In the genomic region with DNA sequence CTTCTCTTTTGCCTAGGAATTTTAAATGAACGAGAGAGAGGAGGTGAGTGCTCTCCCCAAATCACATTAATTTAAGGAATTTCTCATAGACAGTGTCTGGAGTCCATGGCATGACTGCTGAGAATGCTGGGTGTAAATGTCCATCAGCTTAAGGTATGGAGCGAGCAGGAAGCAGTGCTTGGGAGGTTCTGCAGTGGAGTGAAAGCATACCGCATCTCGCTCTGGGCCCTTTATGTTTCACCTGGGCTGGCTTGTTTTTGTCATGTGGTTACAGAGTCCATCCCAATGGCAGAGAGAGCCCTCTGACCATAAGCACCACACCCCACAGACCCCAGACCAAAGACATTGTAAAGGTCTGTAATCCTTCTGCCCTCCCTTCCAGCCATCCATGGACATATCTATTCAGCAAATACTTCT, we compare ENCODE assay signal across 9 cellular contexts. TPM values are rescaled to one million over a fixed set of nuclear protein-coding genes. Genes with fewer than 3 reads are reported as not detected.
DNase-seq lines count a peak whose midpoint lies in the region; ATAC-seq and TF ChIP-seq lines count a peak whose summit lies in the region.
"Had no signal": no experiment of that assay in that cellular context is flagged by ENCODE, and none has a peak within 500 bp of the region (broad histone marks: within the 10 kb centered on the region; RNA-seq: fewer than 3 reads in every experiment).

No MANE protein-coding gene starts in this region.

- TF ChIP-seq CTCF in 22Rv1 (IDR thresholded peaks at IDR 0.05) (peak; percentile 42), GM12865 (IDR thresholded peaks at IDR 0.05; ENCODE audit: insufficient read depth, low read depth, low read length, missing control alignments) (no peak), psoas muscle (IDR thresholded peaks at IDR 0.05) (no peak)

- POLR2A ChIA-PET in activated CD4-positive, alpha-beta memory T cell treated with anti-CD3 and anti-CD28 coated beads for 36 hours (lab: Charles Lee): interaction anchor here (0.5 to 21.3 kb wide), 8 partner anchors 9 to 61 kb away, joined by 3 to 504 read pairs (median 4); a partner anchor contains a TSS

- peaks cover 4% of the 10 kb centered on the region for H3K36me3 Mint-ChIP-seq in activated CD4-positive, alpha-beta memory T cell treated with anti-CD3 and anti-CD28 coated beads for 36 hours

- no peaks in the 10 kb centered on the region for H3K9me3 Mint-ChIP-seq in activated CD4-positive, alpha-beta memory T cell treated with anti-CD3 and anti-CD28 coated beads for 36 hours

- WGBS in psoas muscle, 3 donors: 78 to 92% (median 86%) methylated on average over 4 of the region's 4 CpGs

- ATAC-seq in left lobe of liver: peak; percentile 7
- ATAC-seq in psoas muscle: no peak
- no peak for ATAC-seq in GM19324 (IDR thresholded peaks at IDR 0.05; ENCODE audit: low FRiP score, unreplicated experiment)

- no peaks in the 10 kb centered on the region for H3K9me3 ChIP-seq in psoas muscle

- no peaks in the 10 kb centered on the region for H3K27me3 ChIP-seq in psoas muscle (ENCODE audit: insufficient read depth in 3 of 3, low read length in 2 of 3)

- intact Hi-C loops in activated CD4-positive, alpha-beta memory T cell treated with anti-CD3 and anti-CD28 coated beads for 36 hours (cut with micrococcal nuclease): no loop called here
- intact Hi-C loops in psoas muscle (cut with DNase I): no loop called here

- peaks cover 95% of the 10 kb centered on the region for H3K4me1 Mint-ChIP-seq in activated CD4-positive, alpha-beta memory T cell treated with anti-CD3 and anti-CD28 coated beads for 36 hours (ENCODE audit: low read depth)

- H3K4me1 ChIP-seq in psoas muscle: no peaks in the 10 kb centered on the region

- no peaks in the 10 kb centered on the region for H3K27me3 Mint-ChIP-seq in activated CD4-positive, alpha-beta memory T cell treated with anti-CD3 and anti-CD28 coated beads for 36 hours

- peak overlapping the region; percentile 68 for H3K4me3 ChIP-seq in GM12865 (ENCODE audit: low read depth, low read length)
- H3K4me3 ChIP-seq in psoas muscle: no peak overlapping the region

- H3K4me3 Mint-ChIP-seq in activated CD4-positive, alpha-beta memory T cell treated with anti-CD3 and anti-CD28 coated beads for 36 hours: peak overlapping the region; percentile 74

- DNase-seq in GM12865 (ENCODE audit: low read depth): no peak
- no peak for DNase-seq in activated CD4-positive, alpha-beta memory T cell treated with anti-CD3 and anti-CD28 coated beads for 36 hours
- no peak for DNase-seq in left lobe of liver (ENCODE audit: low spot score)
- no peak for DNase-seq in NCI-H748 treated with DMSO at 0.1 percent for 48 hours (lab: John Stamatoyannopoulos, UW)
- DNase-seq in psoas muscle: no peak
- DNase-seq in AML-193 (lab: John Stamatoyannopoulos, UW): no peak
- DNase-seq: NCI-H187 treated with DMSO at 0.1 percent for 48 hours had no signal

- no peaks in the 10 kb centered on the region for H3K36me3 ChIP-seq in psoas muscle (ENCODE audit: insufficient read depth in 1 of 2, low read depth in 1 of 2)

- H3K27ac ChIP-seq in 22Rv1 (no peak overlapping the region), psoas muscle (no peak overlapping the region)

- peak overlapping the region; percentile 96 for H3K27ac Mint-ChIP-seq in activated CD4-positive, alpha-beta memory T cell treated with anti-CD3 and anti-CD28 coated beads for 36 hours

- CTCF ChIA-PET in activated CD4-positive, alpha-beta memory T cell treated with anti-CD3 and anti-CD28 coated beads for 36 hours (lab: Charles Lee): interaction anchor here (0.8 to 7.0 kb wide), 11 partner anchors 12 to 77 kb away, joined by 3 to 45 read pairs (median 5); a partner anchor contains a TSS

RNA-seq across cellular contexts. Expression of a gene that starts 20.6 kb away (rescaled TPM):
- 100 to 1,000 TPM; 153 to 159 TPM for total RNA-seq in activated CD4-positive, alpha-beta memory T cell treated with anti-CD3 and anti-CD28 coated beads for 36 hours
- total RNA-seq in left lobe of liver: 2.4 TPM
- total RNA-seq in psoas muscle: 1 to 10 TPM in 3 of 4 donors, under 1 TPM in 1; 0.73 to 2.5 (median 2.1) TPM
- 1 to 10 TPM; 1.2 to 1.6 (median 1.5) TPM for polyA plus RNA-seq in psoas muscle

Comparison
In these comparisons a context has a peak if more than half of its experiments do, and no peak if none do; other contexts are left out.
1. RNA of a gene that starts 20.6 kb away (total RNA-seq): 153 to 159 TPM in activated CD4-positive, alpha-beta memory T cell treated with anti-CD3 and anti-CD28 coated beads for 36 hours; 0.73 to 2.5 TPM in psoas muscle and 2.4 TPM in left lobe of liver (single experiment); every median in the first group is over 10 times any median in the second.